Comparison of ENCODE assay signal across 30 cellular contexts in the genomic region with DNA sequence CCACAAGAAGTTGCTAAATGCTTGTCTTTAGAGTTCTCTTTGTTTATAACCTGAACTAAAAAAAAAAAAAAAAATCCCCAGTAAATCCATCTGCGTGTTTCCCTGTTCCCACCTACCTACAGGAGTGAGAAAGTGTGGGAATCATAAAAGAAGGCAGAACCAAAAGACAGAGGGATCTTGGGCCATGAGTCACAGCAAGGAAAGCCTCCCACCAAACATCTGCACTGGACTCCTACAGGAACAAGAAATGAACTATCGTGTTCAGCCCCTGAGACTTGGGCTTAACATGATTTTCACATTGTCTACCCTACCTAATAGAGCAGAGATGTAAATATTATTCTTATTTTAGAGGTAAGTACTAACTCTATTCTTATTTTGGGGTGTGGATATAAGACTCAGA.
"Had no signal": no experiment of that assay in that cellular context is flagged by ENCODE, and none has a peak within 500 bp of the region (broad histone marks: within the 10 kb centered on the region; RNA-seq: fewer than 3 reads in every experiment).

No MANE protein-coding gene starts in this region.

- H3K36me3 ChIP-seq: adrenal gland, ascending aorta, cardiac muscle cell had no signal

- H3K4me3 ChIP-seq: adrenal gland, ascending aorta, cardiac muscle cell had no signal

- H3K27me3 ChIP-seq: adrenal gland, ascending aorta, cardiac muscle cell had no signal

- H3K4me1 ChIP-seq: adrenal gland, ascending aorta had no signal

- H3K27ac ChIP-seq: adrenal gland, ascending aorta, cardiac muscle cell, VCaP had no signal

- H3K9me3 ChIP-seq: adrenal gland, ascending aorta had no signal

- DNase-seq: activated B cell treated with CpG ODN at 0.5 μM for 24 hours; activated CD4-positive, alpha-beta memory T cell treated with anti-CD3 and anti-CD28 coated beads for 36 hours; activated CD4-positive, alpha-beta T cell treated with anti-CD3 and anti-CD28 coated beads for 4 hours; activated CD4-positive, alpha-beta T cell treated with anti-CD3 and anti-CD28 coated beads, Interleukin-2, amount 10 ng/mL, durations not matched to agents 24 days and 14 days; activated CD4-positive, alpha-beta T cell treated with anti-CD3 and anti-CD28 coated beads, Interleukin-2, amount 50 U/mL, for 1 hour; activated CD4-positive, alpha-beta T cell treated with anti-CD3 and anti-CD28 coated beads, Interleukin-2, amount 50 U/mL, for 4 hours; activated CD4-positive, CD25-positive, alpha-beta regulatory T cell treated with anti-CD3 and anti-CD28 coated beads, Interleukin-2, amount 50 U/mL, for 72 hours; activated CD8-positive, alpha-beta memory T cell treated with anti-CD3 and anti-CD28 coated beads, Interleukin-2, amount 50 U/mL, for 4 hours; activated CD8-positive, alpha-beta T cell treated with anti-CD3 and anti-CD28 coated beads for 36 hours; activated effector memory CD4-positive, alpha-beta T cell treated with anti-CD3 and anti-CD28 coated beads, Interleukin-2, amount 50 U/mL, for 16 hours; activated gamma-delta T cell treated with Interleukin-2 at 50 U/mL for 16 hours; activated naive CD4-positive, alpha-beta T cell; activated naive CD4-positive, alpha-beta T cell treated with anti-CD3 and anti-CD28 coated beads for 36 hours; activated naive CD4-positive, alpha-beta T cell treated with anti-CD3 and anti-CD28 coated beads, Interleukin-2, amount 50 U/mL, for 16 hours; activated naive CD8-positive, alpha-beta T cell treated with anti-CD3 and anti-CD28 coated beads for 36 hours; activated T-cell treated with anti-CD3 and anti-CD28 coated beads for 4 hours; activated T-cell treated with anti-CD3 and anti-CD28 coated beads, Interleukin-2, amount 50 U/mL, for 1 hour; activated T-cell treated with anti-CD3 and anti-CD28 coated beads, Interleukin-2, amount 50 U/mL, for 4 hours; activated T-cell treated with anti-CD3 and anti-CD28 coated beads, Interleukin-2, amount 50 U/mL, for 72 hours; adrenal gland; caudate nucleus; cerebellar nuclear complex; T-helper 1 cell; T-helper 2 cell; T-helper 9 cell had no signal

- ATAC-seq: activated CD8-positive, alpha-beta T cell treated with anti-CD3 and anti-CD28 coated beads for 36 hours; activated naive CD4-positive, alpha-beta T cell treated with anti-CD3 and anti-CD28 coated beads, Interleukin-2, amount 50 U/mL, for 72 hours; activated T-cell treated with anti-CD3 and anti-CD28 coated beads, Interleukin-2, amount 50 U/mL, for 4 hours; activated T-cell treated with anti-CD3 and anti-CD28 coated beads, Interleukin-2, amount 50 U/mL, for 72 hours; activated T-helper 17 cell treated with anti-CD3 and anti-CD28 coated beads, Interleukin-2, amount 50 U/mL, for 72 hours had no signal
